1 cellular context compared by ENCODE assay signal in the genomic region with DNA sequence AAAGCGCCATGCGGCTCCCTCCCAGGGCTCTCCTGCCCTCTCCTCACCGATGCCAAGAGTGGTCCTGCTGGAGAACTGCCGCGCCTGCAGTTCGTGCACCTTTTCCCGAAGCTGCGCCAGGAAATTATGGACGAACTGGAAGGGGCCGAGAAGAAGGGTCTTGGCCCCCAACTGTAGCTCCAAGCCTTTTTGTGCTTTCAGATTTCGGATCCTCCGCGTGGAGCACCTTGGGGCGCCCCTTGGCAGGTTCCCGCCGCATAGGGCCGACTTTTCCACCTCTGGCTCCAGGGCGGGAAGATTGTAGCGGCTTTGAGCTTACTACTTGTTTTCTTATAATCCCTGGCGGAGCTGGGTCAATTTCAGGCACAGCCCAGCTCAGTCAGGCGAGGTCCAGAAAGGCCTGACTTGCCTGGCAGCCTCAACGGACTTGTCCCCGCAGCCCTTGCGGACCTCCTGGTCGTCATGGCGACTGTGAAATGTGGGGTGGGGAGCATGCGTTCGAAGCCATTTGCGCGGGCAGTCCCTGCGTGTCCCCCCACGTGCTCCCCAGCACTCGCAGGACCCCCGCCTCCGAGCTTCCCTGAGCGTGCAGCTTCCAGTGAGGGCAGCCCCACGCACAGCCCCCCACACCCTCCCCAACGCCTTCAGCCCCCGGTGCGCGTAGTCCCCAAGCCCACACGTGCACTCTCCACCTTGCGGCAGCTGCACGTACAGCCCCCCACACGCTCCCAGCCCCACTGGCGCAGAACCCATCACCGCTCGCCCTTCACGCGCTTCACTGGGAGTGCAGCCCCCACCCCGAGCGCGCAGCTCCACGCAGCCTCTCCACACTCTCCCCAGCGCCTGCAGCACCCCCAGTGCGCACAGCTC.
TF ChIP-seq lines count a peak whose summit lies in the region.

No MANE protein-coding gene starts in this region.

TF ChIP-seq in H1, 55 proteins besides CTCF, POLR2A, EP300 and RAD21 (continued from another document):
- TF ChIP-seq, protein P1, sequence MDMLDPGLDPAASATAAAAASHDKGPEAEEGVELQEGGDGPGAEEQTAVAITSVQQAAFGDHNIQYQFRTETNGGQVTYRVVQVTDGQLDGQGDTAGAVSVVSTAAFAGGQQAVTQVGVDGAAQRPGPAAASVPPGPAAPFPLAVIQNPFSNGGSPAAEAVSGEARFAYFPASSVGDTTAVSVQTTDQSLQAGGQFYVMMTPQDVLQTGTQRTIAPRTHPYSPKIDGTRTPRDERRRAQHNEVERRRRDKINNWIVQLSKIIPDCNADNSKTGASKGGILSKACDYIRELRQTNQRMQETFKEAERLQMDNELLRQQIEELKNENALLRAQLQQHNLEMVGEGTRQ (IDR thresholded peaks at IDR 0.05; ENCODE audit: low read length) = no peak
- TF ChIP-seq BRCA1 (IDR thresholded peaks at IDR 0.05; ENCODE audit: low read depth, low read length) (no peak), SUZ12 (IDR thresholded peaks at IDR 0.05; ENCODE audit: low read length) (peak; percentile 52), CEBPB (IDR thresholded peaks at IDR 0.05; ENCODE audit: low read depth, low read length) (no peak), CBX5 (IDR thresholded peaks at IDR 0.05; ENCODE audit: low read depth, low read length) (no peak), KDM4A (IDR thresholded peaks at IDR 0.05; ENCODE audit: low read depth, low read length, severe bottlenecking) (peak; percentile 58), PHF8 (conservative IDR thresholded peaks at IDR 0.05; ENCODE audit: low read depth, low read length) (no peak), CREB1 (IDR thresholded peaks at IDR 0.05) (no peak), YY1 (IDR thresholded peaks at IDR 0.05; ENCODE audit: low read depth, low read length) (no peak), ASH2L (IDR thresholded peaks at IDR 0.05; ENCODE audit: low read length) (peak; percentile 19), BCL11A (IDR thresholded peaks at IDR 0.05; ENCODE audit: low read depth in 2 of 2, low read length in 2 of 2) (no peak), NRF1 (IDR thresholded peaks at IDR 0.05; ENCODE audit: low read depth, low read length) (no peak)
- TF ChIP-seq, protein P2, sequence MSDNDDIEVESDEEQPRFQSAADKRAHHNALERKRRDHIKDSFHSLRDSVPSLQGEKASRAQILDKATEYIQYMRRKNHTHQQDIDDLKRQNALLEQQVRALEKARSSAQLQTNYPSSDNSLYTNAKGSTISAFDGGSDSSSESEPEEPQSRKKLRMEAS (IDR thresholded peaks at IDR 0.05) = peak; percentile 76
- TF ChIP-seq, protein P3, sequence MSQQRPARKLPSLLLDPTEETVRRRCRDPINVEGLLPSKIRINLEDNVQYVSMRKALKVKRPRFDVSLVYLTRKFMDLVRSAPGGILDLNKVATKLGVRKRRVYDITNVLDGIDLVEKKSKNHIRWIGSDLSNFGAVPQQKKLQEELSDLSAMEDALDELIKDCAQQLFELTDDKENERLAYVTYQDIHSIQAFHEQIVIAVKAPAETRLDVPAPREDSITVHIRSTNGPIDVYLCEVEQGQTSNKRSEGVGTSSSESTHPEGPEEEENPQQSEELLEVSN (IDR thresholded peaks at IDR 0.05) = peak; percentile 95
